1 cellular context compared by ENCODE assay signal in the genomic region with DNA sequence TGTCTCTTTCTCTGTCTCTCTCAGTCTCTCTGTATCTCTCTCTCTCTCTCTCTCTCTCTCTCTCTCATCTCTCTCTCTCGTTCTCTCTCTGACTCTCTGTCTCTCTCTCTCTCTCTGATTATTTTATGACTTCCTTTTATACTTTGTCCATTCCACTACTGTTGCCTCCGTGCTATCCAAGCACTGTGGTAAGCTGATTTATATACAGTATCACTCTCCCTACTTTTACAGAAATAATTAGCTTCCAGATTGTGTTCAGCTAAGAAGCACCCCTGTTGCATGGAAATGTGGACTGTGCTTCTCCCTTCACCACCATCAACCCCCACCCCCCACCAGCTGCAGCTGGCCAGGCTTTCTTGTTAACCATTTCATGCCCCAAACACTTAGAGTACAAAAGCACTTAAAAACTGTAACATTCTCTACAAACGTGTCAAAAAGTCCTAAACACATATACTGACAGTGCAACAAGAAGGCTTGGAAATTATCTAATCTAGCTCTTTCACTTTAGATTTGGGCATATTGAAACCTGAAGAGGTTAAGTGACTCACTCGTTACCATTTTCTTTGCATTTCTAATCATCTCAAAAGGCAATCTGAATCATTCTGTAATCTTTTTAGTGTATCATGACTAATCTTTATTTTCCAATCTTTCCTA.
A peak's percentile ranks its signal among the peaks of the same experiment; 100 is the strongest.
TF ChIP-seq lines count a peak whose summit lies in the region.

No MANE protein-coding gene starts in this region.

TF ChIP-seq in IMR-90, 13 proteins besides CTCF, POLR2A, EP300 and RAD21:
- peak; percentile 37; the same call in 1 of the 2 replicates for TF ChIP-seq FOS (IDR thresholded peaks at IDR 0.05; ENCODE audit: low read depth, low read length)
- TF ChIP-seq MAZ (IDR thresholded peaks at IDR 0.05; ENCODE audit: borderline replicate concordance, low read depth, low read length): no peak
